In the genomic region with DNA sequence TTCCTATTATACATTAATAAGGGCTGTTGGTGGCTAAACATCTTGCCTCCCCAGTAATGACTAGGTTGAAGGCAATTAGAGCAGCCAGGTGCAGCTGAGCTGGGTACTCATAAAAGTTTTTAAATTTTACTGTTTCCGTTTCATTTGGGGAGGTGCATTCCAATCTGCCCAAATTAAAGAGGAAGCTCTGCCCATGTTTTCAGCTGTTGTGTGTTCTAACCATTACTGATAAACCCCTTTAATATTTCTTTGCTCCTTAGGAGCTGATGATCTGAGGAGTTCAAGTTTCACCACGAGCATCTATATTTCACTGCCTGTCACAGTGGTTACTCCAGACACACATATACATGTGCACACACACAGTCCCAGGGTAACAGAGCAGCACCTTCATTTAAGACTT, we compare ENCODE assay signal across 2 cellular contexts.
A peak's percentile ranks its signal among the peaks of the same experiment; 100 is the strongest.
TF ChIP-seq lines count a peak whose summit lies in the region.

No MANE protein-coding gene starts in this region.

TF ChIP-seq in HEK293, 187 proteins besides CTCF, POLR2A, EP300 and RAD21 (continued from another document):
- TF ChIP-seq, protein P1, sequence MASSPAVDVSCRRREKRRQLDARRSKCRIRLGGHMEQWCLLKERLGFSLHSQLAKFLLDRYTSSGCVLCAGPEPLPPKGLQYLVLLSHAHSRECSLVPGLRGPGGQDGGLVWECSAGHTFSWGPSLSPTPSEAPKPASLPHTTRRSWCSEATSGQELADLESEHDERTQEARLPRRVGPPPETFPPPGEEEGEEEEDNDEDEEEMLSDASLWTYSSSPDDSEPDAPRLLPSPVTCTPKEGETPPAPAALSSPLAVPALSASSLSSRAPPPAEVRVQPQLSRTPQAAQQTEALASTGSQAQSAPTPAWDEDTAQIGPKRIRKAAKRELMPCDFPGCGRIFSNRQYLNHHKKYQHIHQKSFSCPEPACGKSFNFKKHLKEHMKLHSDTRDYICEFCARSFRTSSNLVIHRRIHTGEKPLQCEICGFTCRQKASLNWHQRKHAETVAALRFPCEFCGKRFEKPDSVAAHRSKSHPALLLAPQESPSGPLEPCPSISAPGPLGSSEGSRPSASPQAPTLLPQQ (tag by site-specific recombination; IDR thresholded peaks at IDR 0.05) = peak; percentile 84
- 0 out of 2 replicates have a peak, but pooled peaks have one; percentile 35 for TF ChIP-seq ZNF341 (tag by site-specific recombination; IDR thresholded peaks at IDR 0.05; ENCODE audit: low read depth)
TF ChIP-seq in HEK293: peak in this region for 4.

TF ChIP-seq in GM23338, 12 proteins besides CTCF, POLR2A, EP300 and RAD21 (continued from another document):
- TF ChIP-seq, protein P2, sequence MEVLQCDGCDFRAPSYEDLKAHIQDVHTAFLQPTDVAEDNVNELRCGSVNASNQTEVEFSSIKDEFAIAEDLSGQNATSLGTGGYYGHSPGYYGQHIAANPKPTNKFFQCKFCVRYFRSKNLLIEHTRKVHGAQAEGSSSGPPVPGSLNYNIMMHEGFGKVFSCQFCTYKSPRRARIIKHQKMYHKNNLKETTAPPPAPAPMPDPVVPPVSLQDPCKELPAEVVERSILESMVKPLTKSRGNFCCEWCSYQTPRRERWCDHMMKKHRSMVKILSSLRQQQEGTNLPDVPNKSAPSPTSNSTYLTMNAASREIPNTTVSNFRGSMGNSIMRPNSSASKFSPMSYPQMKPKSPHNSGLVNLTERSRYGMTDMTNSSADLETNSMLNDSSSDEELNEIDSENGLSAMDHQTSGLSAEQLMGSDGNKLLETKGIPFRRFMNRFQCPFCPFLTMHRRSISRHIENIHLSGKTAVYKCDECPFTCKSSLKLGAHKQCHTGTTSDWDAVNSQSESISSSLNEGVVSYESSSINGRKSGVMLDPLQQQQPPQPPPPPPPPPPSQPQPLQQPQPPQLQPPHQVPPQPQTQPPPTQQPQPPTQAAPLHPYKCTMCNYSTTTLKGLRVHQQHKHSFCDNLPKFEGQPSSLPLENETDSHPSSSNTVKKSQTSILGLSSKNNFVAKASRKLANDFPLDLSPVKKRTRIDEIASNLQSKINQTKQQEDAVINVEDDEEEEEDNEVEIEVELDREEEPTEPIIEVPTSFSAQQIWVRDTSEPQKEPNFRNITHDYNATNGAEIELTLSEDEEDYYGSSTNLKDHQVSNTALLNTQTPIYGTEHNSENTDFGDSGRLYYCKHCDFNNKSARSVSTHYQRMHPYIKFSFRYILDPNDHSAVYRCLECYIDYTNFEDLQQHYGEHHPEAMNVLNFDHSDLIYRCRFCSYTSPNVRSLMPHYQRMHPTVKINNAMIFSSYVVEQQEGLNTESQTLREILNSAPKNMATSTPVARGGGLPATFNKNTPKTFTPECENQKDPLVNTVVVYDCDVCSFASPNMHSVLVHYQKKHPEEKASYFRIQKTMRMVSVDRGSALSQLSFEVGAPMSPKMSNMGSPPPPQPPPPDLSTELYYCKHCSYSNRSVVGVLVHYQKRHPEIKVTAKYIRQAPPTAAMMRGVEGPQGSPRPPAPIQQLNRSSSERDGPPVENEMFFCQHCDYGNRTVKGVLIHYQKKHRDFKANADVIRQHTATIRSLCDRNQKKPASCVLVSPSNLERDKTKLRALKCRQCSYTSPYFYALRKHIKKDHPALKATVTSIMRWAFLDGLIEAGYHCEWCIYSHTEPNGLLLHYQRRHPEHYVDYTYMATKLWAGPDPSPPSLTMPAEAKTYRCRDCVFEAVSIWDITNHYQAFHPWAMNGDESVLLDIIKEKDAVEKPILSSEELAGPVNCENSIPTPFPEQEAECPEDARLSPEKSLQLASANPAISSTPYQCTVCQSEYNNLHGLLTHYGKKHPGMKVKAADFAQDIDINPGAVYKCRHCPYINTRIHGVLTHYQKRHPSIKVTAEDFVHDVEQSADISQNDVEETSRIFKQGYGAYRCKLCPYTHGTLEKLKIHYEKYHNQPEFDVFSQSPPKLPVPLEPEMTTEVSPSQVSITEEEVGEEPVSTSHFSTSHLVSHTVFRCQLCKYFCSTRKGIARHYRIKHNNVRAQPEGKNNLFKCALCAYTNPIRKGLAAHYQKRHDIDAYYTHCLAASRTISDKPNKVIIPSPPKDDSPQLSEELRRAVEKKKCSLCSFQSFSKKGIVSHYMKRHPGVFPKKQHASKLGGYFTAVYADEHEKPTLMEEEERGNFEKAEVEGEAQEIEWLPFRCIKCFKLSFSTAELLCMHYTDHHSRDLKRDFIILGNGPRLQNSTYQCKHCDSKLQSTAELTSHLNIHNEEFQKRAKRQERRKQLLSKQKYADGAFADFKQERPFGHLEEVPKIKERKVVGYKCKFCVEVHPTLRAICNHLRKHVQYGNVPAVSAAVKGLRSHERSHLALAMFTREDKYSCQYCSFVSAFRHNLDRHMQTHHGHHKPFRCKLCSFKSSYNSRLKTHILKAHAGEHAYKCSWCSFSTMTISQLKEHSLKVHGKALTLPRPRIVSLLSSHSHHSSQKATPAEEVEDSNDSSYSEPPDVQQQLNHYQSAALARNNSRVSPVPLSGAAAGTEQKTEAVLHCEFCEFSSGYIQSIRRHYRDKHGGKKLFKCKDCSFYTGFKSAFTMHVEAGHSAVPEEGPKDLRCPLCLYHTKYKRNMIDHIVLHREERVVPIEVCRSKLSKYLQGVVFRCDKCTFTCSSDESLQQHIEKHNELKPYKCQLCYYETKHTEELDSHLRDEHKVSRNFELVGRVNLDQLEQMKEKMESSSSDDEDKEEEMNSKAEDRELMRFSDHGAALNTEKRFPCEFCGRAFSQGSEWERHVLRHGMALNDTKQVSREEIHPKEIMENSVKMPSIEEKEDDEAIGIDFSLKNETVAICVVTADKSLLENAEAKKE (CRISPR knock-in tag; IDR thresholded peaks at IDR 0.05) = no peak
- no peak for TF ChIP-seq EZH2 (IDR thresholded peaks at IDR 0.05; ENCODE audit: low read depth, unreplicated experiment)
- TF ChIP-seq NANOG (IDR thresholded peaks at IDR 0.05; ENCODE audit: borderline replicate concordance) = no peak
- no peak for TF ChIP-seq ZNF114 (CRISPR knock-in tag; IDR thresholded peaks at IDR 0.05)
- TF ChIP-seq, protein P3, sequence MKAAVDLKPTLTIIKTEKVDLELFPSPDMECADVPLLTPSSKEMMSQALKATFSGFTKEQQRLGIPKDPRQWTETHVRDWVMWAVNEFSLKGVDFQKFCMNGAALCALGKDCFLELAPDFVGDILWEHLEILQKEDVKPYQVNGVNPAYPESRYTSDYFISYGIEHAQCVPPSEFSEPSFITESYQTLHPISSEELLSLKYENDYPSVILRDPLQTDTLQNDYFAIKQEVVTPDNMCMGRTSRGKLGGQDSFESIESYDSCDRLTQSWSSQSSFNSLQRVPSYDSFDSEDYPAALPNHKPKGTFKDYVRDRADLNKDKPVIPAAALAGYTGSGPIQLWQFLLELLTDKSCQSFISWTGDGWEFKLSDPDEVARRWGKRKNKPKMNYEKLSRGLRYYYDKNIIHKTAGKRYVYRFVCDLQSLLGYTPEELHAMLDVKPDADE (IDR thresholded peaks at IDR 0.05) = no peak
- TF ChIP-seq, protein P4, sequence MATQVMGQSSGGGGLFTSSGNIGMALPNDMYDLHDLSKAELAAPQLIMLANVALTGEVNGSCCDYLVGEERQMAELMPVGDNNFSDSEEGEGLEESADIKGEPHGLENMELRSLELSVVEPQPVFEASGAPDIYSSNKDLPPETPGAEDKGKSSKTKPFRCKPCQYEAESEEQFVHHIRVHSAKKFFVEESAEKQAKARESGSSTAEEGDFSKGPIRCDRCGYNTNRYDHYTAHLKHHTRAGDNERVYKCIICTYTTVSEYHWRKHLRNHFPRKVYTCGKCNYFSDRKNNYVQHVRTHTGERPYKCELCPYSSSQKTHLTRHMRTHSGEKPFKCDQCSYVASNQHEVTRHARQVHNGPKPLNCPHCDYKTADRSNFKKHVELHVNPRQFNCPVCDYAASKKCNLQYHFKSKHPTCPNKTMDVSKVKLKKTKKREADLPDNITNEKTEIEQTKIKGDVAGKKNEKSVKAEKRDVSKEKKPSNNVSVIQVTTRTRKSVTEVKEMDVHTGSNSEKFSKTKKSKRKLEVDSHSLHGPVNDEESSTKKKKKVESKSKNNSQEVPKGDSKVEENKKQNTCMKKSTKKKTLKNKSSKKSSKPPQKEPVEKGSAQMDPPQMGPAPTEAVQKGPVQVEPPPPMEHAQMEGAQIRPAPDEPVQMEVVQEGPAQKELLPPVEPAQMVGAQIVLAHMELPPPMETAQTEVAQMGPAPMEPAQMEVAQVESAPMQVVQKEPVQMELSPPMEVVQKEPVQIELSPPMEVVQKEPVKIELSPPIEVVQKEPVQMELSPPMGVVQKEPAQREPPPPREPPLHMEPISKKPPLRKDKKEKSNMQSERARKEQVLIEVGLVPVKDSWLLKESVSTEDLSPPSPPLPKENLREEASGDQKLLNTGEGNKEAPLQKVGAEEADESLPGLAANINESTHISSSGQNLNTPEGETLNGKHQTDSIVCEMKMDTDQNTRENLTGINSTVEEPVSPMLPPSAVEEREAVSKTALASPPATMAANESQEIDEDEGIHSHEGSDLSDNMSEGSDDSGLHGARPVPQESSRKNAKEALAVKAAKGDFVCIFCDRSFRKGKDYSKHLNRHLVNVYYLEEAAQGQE (IDR thresholded peaks at IDR 0.05; ENCODE audit: unreplicated experiment) = no peak
- TF ChIP-seq EZH2phosphoT487 (IDR thresholded peaks at IDR 0.05; ENCODE audit: unreplicated experiment) = no peak
- TF ChIP-seq CREB1 (CRISPR knock-in tag; IDR thresholded peaks at IDR 0.05; ENCODE audit: low read depth) = no peak
- TF ChIP-seq STAT1 (IDR thresholded peaks at IDR 0.05; ENCODE audit: unreplicated experiment) = no peak
- TF ChIP-seq POLR2AphosphoS5 (IDR thresholded peaks at IDR 0.05; ENCODE audit: low read depth) = no peak
TF ChIP-seq in GM23338: peak in this region for 0.
